Comparison of ENCODE assay signal across 8 cellular contexts in genomic region chr21:7753380-7753877, GRCh38.
A peak's percentile ranks its signal among the peaks of the same experiment; 100 is the strongest.
DNase-seq lines count a peak whose midpoint lies in the region; ATAC-seq, FAIRE-seq and TF ChIP-seq lines count a peak whose summit lies in the region.
"Not testable (repeated sequence)": the region's sequence is repeated elsewhere in the genome, so short reads cannot be mapped to it uniquely, and the experiment has no call there.

No MANE protein-coding gene starts in this region.

- H3K4me3 Mint-ChIP-seq in type B pancreatic cell, result not testable (repeated sequence)

- H3K27ac ChIP-seq in HUES48 (ENCODE audit: low read depth, low read length), result peak overlapping the region; percentile 42
- H3K27ac ChIP-seq in HepG2 (ENCODE audit: extremely low read length, insufficient read depth, low read length), result not testable (repeated sequence)

- H3K36me3 Mint-ChIP-seq in type B pancreatic cell, result not testable (repeated sequence)

- not testable (repeated sequence) for H3K9me3 Mint-ChIP-seq in type B pancreatic cell

- in situ Hi-C loops in HepG2 (cut with HindIII; ENCODE audit: extremely low pct_ligation_motif_present, low pct_unique_long_range_greater_than_20kb), result not testable (repeated sequence)

- not testable (repeated sequence) for H3K9me3 ChIP-seq in HUES48 (ENCODE audit: control insufficient read depth, insufficient read depth, low read length); HepG2 (ENCODE audit: low read length)

- not testable (repeated sequence) for H3K36me3 ChIP-seq in HUES48 (ENCODE audit: control insufficient read depth, insufficient read depth, low read length); HepG2 (replicated peaks in 1 of 2; ENCODE audit: control insufficient read depth in 1 of 2, insufficient read depth in 2 of 2, low read length in 2 of 2)

- H3K4me3 ChIP-seq in HUES48 (ENCODE audit: low read depth, low read length); HepG2 (replicated peaks in 1 of 3; ENCODE audit: insufficient read depth in 1 of 3, low read depth in 2 of 3, low read length in 3 of 3): not testable (repeated sequence)

- not testable (repeated sequence) for H4K20me1 ChIP-seq in HepG2 (ENCODE audit: insufficient read depth, low read length)

- WGBS in HepG2 (ENCODE audit: low lambda C conversion rate), result 97% methylated on average over 6 of the region's 11 CpGs

- not testable (repeated sequence) for FAIRE-seq in HepG2 (lab: Jason Lieb, UNC)

- not testable (repeated sequence) for TF ChIP-seq EP300 in HepG2 (IDR thresholded peaks at IDR 0.05; ENCODE audit: low read depth in 2 of 2, low read length in 2 of 2); HepG2 (CRISPR knock-in tag; IDR thresholded peaks at IDR 0.05; ENCODE audit: borderline replicate concordance)

- BruUV-seq in HepG2 (replicated peaks; lab: Mats Ljungman, UMichigan), result not testable (repeated sequence)

- not testable (repeated sequence) for H2AFZ ChIP-seq in HepG2 (ENCODE audit: low read length)

- not testable (repeated sequence) for H3K27me3 ChIP-seq in HUES48 (ENCODE audit: control insufficient read depth, insufficient read depth, low read length); HepG2 (ENCODE audit: control insufficient read depth in 1 of 2, insufficient read depth in 2 of 2, low read length in 2 of 2)

- not testable (repeated sequence) for H3K4me2 ChIP-seq in HepG2 (ENCODE audit: low read depth, low read length)

- POLR2A ChIA-PET in HepG2 (lab: Yijun Ruan, JAX), result not testable (repeated sequence)

- ATAC-seq in GM18858 (IDR thresholded peaks at IDR 0.05; ENCODE audit: unreplicated experiment), result peak; percentile 87
- ATAC-seq in GM19468 (IDR thresholded peaks at IDR 0.05; ENCODE audit: extremely low read depth, unreplicated experiment), result peak; percentile 92
- ATAC-seq in HG02610 (IDR thresholded peaks at IDR 0.05; ENCODE audit: unreplicated experiment), result peak; percentile 50
- peak; percentile 80 for ATAC-seq in HG03066 (IDR thresholded peaks at IDR 0.05; ENCODE audit: low read depth, unreplicated experiment)
- peak; percentile 62; the same call in 2 of the 3 replicates for ATAC-seq in HepG2

- H3K27ac Mint-ChIP-seq in type B pancreatic cell, result not testable (repeated sequence)

- intact Hi-C loops in HepG2 (cut with micrococcal nuclease; ENCODE audit: unreplicated experiment), result not testable (repeated sequence)

- DNase-seq in activated T-cell treated with anti-CD3 and anti-CD28 coated beads, Interleukin-2, amount 50 U/mL, for 1 hour, result peak; percentile 8
- DNase-seq in HepG2 (ENCODE audit: low spot score), result not testable (repeated sequence)
- DNase-seq in type B pancreatic cell (ENCODE audit: extremely low spot score, unreplicated experiment), result peak; percentile 6

- TF ChIP-seq RAD21 in HepG2 (CRISPR knock-in tag; IDR thresholded peaks at IDR 0.05), result not testable (repeated sequence)

- TF ChIP-seq POLR2A in HepG2 (IDR thresholded peaks at IDR 0.05; ENCODE audit: insufficient read depth in 1 of 2, low read depth in 2 of 2, low read length in 2 of 2), result not testable (repeated sequence)

- not testable (repeated sequence) for H3K9ac ChIP-seq in HUES48 (ENCODE audit: low read depth, low read length); HepG2 (ENCODE audit: insufficient read depth, low read depth, low read length)

- TF ChIP-seq CTCF in HepG2 (CRISPR knock-in tag; IDR thresholded peaks at IDR 0.05); type B pancreatic cell (conservative IDR thresholded peaks at IDR 0.05): not testable (repeated sequence)

- not testable (repeated sequence) for H3K4me1 ChIP-seq in HUES48 (ENCODE audit: control insufficient read depth, insufficient read depth, low read length); HepG2 (ENCODE audit: insufficient read depth, low read length)

- H3K79me2 ChIP-seq in HepG2 (ENCODE audit: insufficient read depth, low read length), result not testable (repeated sequence)

- CTCF ChIA-PET in HepG2 (lab: Yijun Ruan, JAX; ENCODE audit: low intra/inter-chr PET ratio, low total read pairs), result not testable (repeated sequence)

- not testable (repeated sequence) for H3K27me3 Mint-ChIP-seq in type B pancreatic cell

- not testable (repeated sequence) for H3K4me1 Mint-ChIP-seq in type B pancreatic cell (ENCODE audit: unreplicated experiment)
